In genomic region chr9:93134740-93135444, GRCh38 we compare ENCODE assay signal across 8 cellular contexts. TPM values are rescaled to one million over a fixed set of nuclear protein-coding genes. Genes with fewer than 3 reads are reported as not detected.
DNase-seq lines count a peak whose midpoint lies in the region; ATAC-seq and TF ChIP-seq lines count a peak whose summit lies in the region.

No MANE protein-coding gene starts in this region.

- TF ChIP-seq EP300 in suprapubic skin (IDR thresholded peaks at IDR 0.05): no peak

- H3K9me3 Mint-ChIP-seq in T-helper 1 cell treated with Interleukin-12 subunit alpha and Interleukin-12 subunit beta and Interleukin-4 antibody, amounts not matched to agents 30 μg/mL and 1 μg/mL, for 36 hours: peaks cover 4% of the 10 kb centered on the region
- H3K9me3 Mint-ChIP-seq in activated naive CD8-positive, alpha-beta T cell treated with anti-CD3 and anti-CD28 coated beads for 36 hours: peaks cover 2% of the 10 kb centered on the region

- peak overlapping the region; percentile 91 for H3K27ac Mint-ChIP-seq in T-helper 1 cell treated with Interleukin-12 subunit alpha and Interleukin-12 subunit beta and Interleukin-4 antibody, amounts not matched to agents 30 μg/mL and 1 μg/mL, for 36 hours
- peak overlapping the region; percentile 86 for H3K27ac Mint-ChIP-seq in activated naive CD8-positive, alpha-beta T cell treated with anti-CD3 and anti-CD28 coated beads for 36 hours

- no peak for TF ChIP-seq CTCF in suprapubic skin (IDR thresholded peaks at IDR 0.05)

- no peak for TF ChIP-seq POLR2A in suprapubic skin (IDR thresholded peaks at IDR 0.05)

- peak overlapping the region; percentile 84 for H3K4me3 Mint-ChIP-seq in T-helper 1 cell treated with Interleukin-12 subunit alpha and Interleukin-12 subunit beta and Interleukin-4 antibody, amounts not matched to agents 30 μg/mL and 1 μg/mL, for 36 hours
- peak overlapping the region; percentile 74 for H3K4me3 Mint-ChIP-seq in activated naive CD8-positive, alpha-beta T cell treated with anti-CD3 and anti-CD28 coated beads for 36 hours

- H3K36me3 ChIP-seq in suprapubic skin: no peaks in the 10 kb centered on the region

- DNase-seq in T-helper 1 cell (no peak), islet precursor cell (peak; percentile 48), suprapubic skin (ENCODE audit: low spot score in 2 of 2) (no peak), putamen (ENCODE audit: low spot score) (no peak)
- no peak for DNase-seq in activated naive CD8-positive, alpha-beta T cell treated with anti-CD3 and anti-CD28 coated beads for 36 hours

- H3K36me3 Mint-ChIP-seq in T-helper 1 cell treated with Interleukin-12 subunit alpha and Interleukin-12 subunit beta and Interleukin-4 antibody, amounts not matched to agents 30 μg/mL and 1 μg/mL, for 36 hours (ENCODE audit: low read depth): peaks cover 3% of the 10 kb centered on the region
- H3K36me3 Mint-ChIP-seq in activated naive CD8-positive, alpha-beta T cell treated with anti-CD3 and anti-CD28 coated beads for 36 hours: peaks cover 11% of the 10 kb centered on the region

- no peaks in the 10 kb centered on the region for H3K27me3 ChIP-seq in suprapubic skin

- 57% methylated on average over 7 of the region's 14 CpGs for WGBS in suprapubic skin

- H3K4me3 ChIP-seq in suprapubic skin: peak overlapping the region; percentile 82

- peaks cover 81% of the 10 kb centered on the region for H3K4me1 ChIP-seq in suprapubic skin

- H3K9me3 ChIP-seq in suprapubic skin: no peaks in the 10 kb centered on the region

- H3K27ac ChIP-seq in suprapubic skin: peak overlapping the region; percentile 94

- ATAC-seq in GM19351 (IDR thresholded peaks at IDR 0.05; ENCODE audit: unreplicated experiment) (no peak), GM19395 (IDR thresholded peaks at IDR 0.05; ENCODE audit: unreplicated experiment) (no peak)

- H3K4me1 Mint-ChIP-seq in T-helper 1 cell treated with Interleukin-12 subunit alpha and Interleukin-12 subunit beta and Interleukin-4 antibody, amounts not matched to agents 30 μg/mL and 1 μg/mL, for 36 hours (ENCODE audit: low read depth): peaks cover 49% of the 10 kb centered on the region
- peaks cover 52% of the 10 kb centered on the region for H3K4me1 Mint-ChIP-seq in activated naive CD8-positive, alpha-beta T cell treated with anti-CD3 and anti-CD28 coated beads for 36 hours

- H3K27me3 Mint-ChIP-seq in T-helper 1 cell treated with Interleukin-12 subunit alpha and Interleukin-12 subunit beta and Interleukin-4 antibody, amounts not matched to agents 30 μg/mL and 1 μg/mL, for 36 hours (ENCODE audit: low read depth): no peaks in the 10 kb centered on the region
- H3K27me3 Mint-ChIP-seq in activated naive CD8-positive, alpha-beta T cell treated with anti-CD3 and anti-CD28 coated beads for 36 hours: no peaks in the 10 kb centered on the region

RNA-seq across cellular contexts. Expression of gene NINJ1, which starts 0.8 kb away (rescaled TPM):
- 10 to 100 TPM; 74.9 to 77.8 TPM for total RNA-seq in activated naive CD8-positive, alpha-beta T cell treated with anti-CD3 and anti-CD28 coated beads for 36 hours
- 100 to 1,000 TPM in 3 of 4 donors, 10 to 100 TPM in 1; 88.3 to 158 (median 113) TPM for total RNA-seq in suprapubic skin

RNA-seq across cellular contexts. Expression of gene CARD19, which starts 38.9 kb away (rescaled TPM):
- total RNA-seq in activated naive CD8-positive, alpha-beta T cell treated with anti-CD3 and anti-CD28 coated beads for 36 hours: 10 to 100 TPM; 36.5 to 38.6 TPM
- 10 to 100 TPM; 43.2 to 63.6 (median 54.3) TPM for total RNA-seq in suprapubic skin

RNA-seq across cellular contexts. Expression of gene WNK2, which starts 49.0 kb away (rescaled TPM):
- total RNA-seq in activated naive CD8-positive, alpha-beta T cell treated with anti-CD3 and anti-CD28 coated beads for 36 hours: under 1 TPM; 0.88 to 0.89 TPM
- 10 to 100 TPM; 39.5 to 93.7 (median 45.3) TPM for total RNA-seq in suprapubic skin

Comparison
In these comparisons a context has a peak if more than half of its experiments do, and no peak if none do; other contexts are left out.
1. RNA of gene WNK2, which starts 49.0 kb away (total RNA-seq): 39.5 to 93.7 TPM in suprapubic skin; 0.88 to 0.89 TPM in activated naive CD8-positive, alpha-beta T cell treated with anti-CD3 and anti-CD28 coated beads for 36 hours; every median in the first group is over 10 times any median in the second.